8 cellular contexts compared by ENCODE assay signal in genomic region chr1:220528049-220528678, GRCh38. TPM values are rescaled to one million over a fixed set of nuclear protein-coding genes. Genes with fewer than 3 reads are reported as not detected.
DNase-seq lines count a peak whose midpoint lies in the region; ATAC-seq and TF ChIP-seq lines count a peak whose summit lies in the region.

MARK1 (plus strand) TSS chr1:220528136; CDS start chr1:220528823, 687 bp downstream.

- H3K9me3 ChIP-seq in body of pancreas = no peaks in the 10 kb centered on the region

- peaks cover 0 to 16% of the 10 kb centered on the region in 2 donors for H3K27me3 ChIP-seq in body of pancreas

- ATAC-seq in GM18517 (IDR thresholded peaks at IDR 0.05; ENCODE audit: unreplicated experiment) (peak; percentile 61), HG03039 (IDR thresholded peaks at IDR 0.05; ENCODE audit: unreplicated experiment) (peak; percentile 51), body of pancreas (peak; percentile 76)

- WGBS in body of pancreas, 2 donors = 0 to 1% methylated on average over 15 to 81 of the region's 87 CpGs

- peaks cover 17% of the 10 kb centered on the region for H3K4me1 ChIP-seq in body of pancreas

- peak; percentile 73 for DNase-seq in AG20443 (ENCODE audit: low spot score)
- peak; percentile 96 for DNase-seq in NCI-H82 (lab: John Stamatoyannopoulos, UW)
- peak; percentile 32 to 50 (median 41) for DNase-seq in body of pancreas
- no peak for DNase-seq in retinal pigment epithelial cell (ENCODE audit: low read depth)
- no peak for DNase-seq in effector CD8-positive, alpha-beta T cell (lab: John Stamatoyannopoulos, UW)

- peak in 2 of 3 donors; percentile 27 to 30 for TF ChIP-seq POLR2A in body of pancreas (IDR thresholded peaks at IDR 0.05)

- H3K27ac ChIP-seq in body of pancreas = peak within 1 kb of the TSS; percentile 39 to 75 (median 58)

- peak in 1 of 7 experiments; percentile 3 for TF ChIP-seq CTCF in body of pancreas (IDR thresholded peaks at IDR 0.05)
- TF ChIP-seq CTCF in retinal pigment epithelial cell (conservative IDR thresholded peaks at IDR 0.05; ENCODE audit: low read depth, low read length) = no peak

- H3K4me3 ChIP-seq in body of pancreas (peak within 1 kb of the TSS; percentile 46 to 57), iPS-11a (ENCODE audit: low read depth, low read length) (peak within 1 kb of the TSS; percentile 87), retinal pigment epithelial cell (ENCODE audit: low read length) (peak within 1 kb of the TSS; percentile 80)

- no peaks in the 10 kb centered on the region for H3K36me3 ChIP-seq in body of pancreas (replicated peaks in 1 of 2; ENCODE audit: insufficient read depth in 1 of 2, low read depth in 2 of 2)

- intact Hi-C loops in body of pancreas (cut with DNase I) = no loop called here

RNA-seq across cellular contexts. Expression of gene MARK1, which starts in this region (rescaled TPM):
- 1 to 10 TPM; 2.1 to 5.3 TPM for total RNA-seq in body of pancreas

Comparison
In these comparisons a context has a peak if more than half of its experiments do, and no peak if none do; other contexts are left out.
1. DNase-seq: peak in AG20443 (single experiment), NCI-H82 (single experiment) and body of pancreas (4 of 4); none in retinal pigment epithelial cell (single experiment) and effector CD8-positive, alpha-beta T cell (single experiment).
2. Peak in every context shown above with its lines, with median percentiles within 50 percentile points of each other: ATAC-seq and H3K4me3 ChIP-seq.